ENCODE assay signal across 14 cellular contexts in genomic region chr4:17580969-17581368, GRCh38. TPM values are rescaled to one million over a fixed set of nuclear protein-coding genes. Genes with fewer than 3 reads are reported as not detected.
A peak's percentile ranks its signal among the peaks of the same experiment; 100 is the strongest.
DNase-seq lines count a peak whose midpoint lies in the region; ATAC-seq, FAIRE-seq and TF ChIP-seq lines count a peak whose summit lies in the region.
"Had no signal": no experiment of that assay in that cellular context is flagged by ENCODE, and none has a peak within 500 bp of the region (broad histone marks: within the 10 kb centered on the region; RNA-seq: fewer than 3 reads in every experiment).

No MANE protein-coding gene starts in this region.

- H3K4me3 ChIP-seq in astrocyte (ENCODE audit: insufficient read depth, low read depth, low read length), result no peak overlapping the region
- no peak overlapping the region for H3K4me3 ChIP-seq in stomach
- H3K4me3 ChIP-seq: GM23248 had no signal

- 69 to 80% (median 70%) methylated on average over 7 of the region's 7 CpGs for whole genome bisulfite sequencing in stomach, 5 donors

- H3K9me3 Mint-ChIP-seq in activated CD8-positive, alpha-beta memory T cell treated with anti-CD3 and anti-CD28 coated beads, Interleukin-2, amount 10 ng/mL, durations not matched to agents 7 days and 5 days (ENCODE audit: low read depth), result no peaks in the 10 kb centered on the region
- no peaks in the 10 kb centered on the region for H3K9me3 Mint-ChIP-seq in astrocyte (ENCODE audit: unreplicated experiment)

- H3K79me2 ChIP-seq in astrocyte (ENCODE audit: insufficient read depth, low read length), result peaks cover 19% of the 10 kb centered on the region

- peak overlapping the region; percentile 40 for H3K27ac Mint-ChIP-seq in activated CD8-positive, alpha-beta memory T cell treated with anti-CD3 and anti-CD28 coated beads, Interleukin-2, amount 10 ng/mL, durations not matched to agents 7 days and 5 days
- no peak overlapping the region for H3K27ac Mint-ChIP-seq in astrocyte (ENCODE audit: unreplicated experiment)

- no peak for FAIRE-seq in astrocyte (lab: Jason Lieb, UNC)

- H3K36me3 ChIP-seq in astrocyte (ENCODE audit: insufficient read depth, low read length) (peaks cover 32% of the 10 kb centered on the region), stomach (peaks cover 43 to 59% (median 58%) of the 10 kb centered on the region in 4 donors)

- H3K36me3 Mint-ChIP-seq in activated CD8-positive, alpha-beta memory T cell treated with anti-CD3 and anti-CD28 coated beads, Interleukin-2, amount 10 ng/mL, durations not matched to agents 7 days and 5 days, result peaks cover 70% of the 10 kb centered on the region
- peaks cover 23% of the 10 kb centered on the region for H3K36me3 Mint-ChIP-seq in astrocyte (ENCODE audit: low read depth, unreplicated experiment)

- H3K27ac ChIP-seq in astrocyte (ENCODE audit: low read depth, low read length) (no peak overlapping the region), stomach (peak overlapping the region in 3 of 5 donors; percentile 15 to 92 (median 44))
- H3K27ac ChIP-seq: GM23248 had no signal

- peaks cover 24% of the 10 kb centered on the region for H4K20me1 ChIP-seq in astrocyte (ENCODE audit: insufficient read depth, low read length)

- no peaks in the 10 kb centered on the region for H3K27me3 ChIP-seq in astrocyte (ENCODE audit: insufficient read depth, low read length)
- no peaks in the 10 kb centered on the region for H3K27me3 ChIP-seq in stomach

- no peak for TF ChIP-seq CTCF in astrocyte (IDR thresholded peaks at IDR 0.05; ENCODE audit: insufficient read depth, low read depth, low read length)
- TF ChIP-seq CTCF in stomach (IDR thresholded peaks at IDR 0.05), result no peak

- no peak overlapping the region for H3K4me3 Mint-ChIP-seq in activated CD8-positive, alpha-beta memory T cell treated with anti-CD3 and anti-CD28 coated beads, Interleukin-2, amount 10 ng/mL, durations not matched to agents 7 days and 5 days
- H3K4me3 Mint-ChIP-seq in astrocyte (ENCODE audit: unreplicated experiment), result no peak overlapping the region

- H3K4me2 ChIP-seq in astrocyte (ENCODE audit: low read length), result peak overlapping the region; percentile 49

- H3K4me1 Mint-ChIP-seq in activated CD8-positive, alpha-beta memory T cell treated with anti-CD3 and anti-CD28 coated beads, Interleukin-2, amount 10 ng/mL, durations not matched to agents 7 days and 5 days, result peaks cover 44% of the 10 kb centered on the region
- H3K4me1 Mint-ChIP-seq in astrocyte (ENCODE audit: low read depth, unreplicated experiment), result peaks cover 14% of the 10 kb centered on the region

- no peaks in the 10 kb centered on the region for H3K9me3 ChIP-seq in astrocyte (ENCODE audit: insufficient read depth, low read depth, low read length)
- H3K9me3 ChIP-seq in stomach, result no peaks in the 10 kb centered on the region

- H3K4me1 ChIP-seq in astrocyte (ENCODE audit: insufficient read depth, low read length), result peaks cover 15% of the 10 kb centered on the region
- H3K4me1 ChIP-seq in stomach, result peaks cover 22 to 40% (median 32%) of the 10 kb centered on the region in 4 donors

- no peak overlapping the region for H2AFZ ChIP-seq in astrocyte (ENCODE audit: low read depth, low read length)
- H2AFZ ChIP-seq: GM23248 had no signal

- CTCF ChIA-PET in activated CD8-positive, alpha-beta memory T cell treated with anti-CD3 and anti-CD28 coated beads, Interleukin-2, amount 10 ng/mL, durations not matched to agents 7 days and 5 days (lab: Charles Lee), result no interaction called here

- no peak overlapping the region for H3K9ac ChIP-seq in astrocyte (ENCODE audit: low read length)
- H3K9ac ChIP-seq: GM23248 had no signal

- intact Hi-C loops in stomach (cut with DNase I; ENCODE audit: low total_unique reads), result loop anchor here (5.0 kb wide), 1 partner anchor 36 kb away; no protein-coding TSS in a partner anchor

- no peak for ATAC-seq in activated CD8-positive, alpha-beta memory T cell treated with anti-CD3 and anti-CD28 coated beads, Interleukin-2, amount 10 ng/mL, durations not matched to agents 7 days and 5 days
- no peak for ATAC-seq in GM21526 (IDR thresholded peaks at IDR 0.05; ENCODE audit: low FRiP score, unreplicated experiment)
- ATAC-seq: GM12878 had no signal

- TF ChIP-seq POLR2A in stomach (IDR thresholded peaks at IDR 0.05), result no peak

- no peak for DNase-seq in activated CD8-positive, alpha-beta memory T cell treated with anti-CD3 and anti-CD28 coated beads, Interleukin-2, amount 10 ng/mL, durations not matched to agents 7 days and 5 days
- DNase-seq in activated CD8-positive, alpha-beta memory T cell treated with anti-CD3 and anti-CD28 coated beads for 24 hours, result no peak
- peak; percentile 86 for DNase-seq in astrocyte (ENCODE audit: low read depth)
- peak; percentile 64 for DNase-seq in glomerular visceral epithelial cell (ENCODE audit: extremely low spot score)
- DNase-seq in stomach, result no peak
- no peak for DNase-seq in NCI-H774 (lab: John Stamatoyannopoulos, UW)
- no peak for DNase-seq in NCI-H1417 (lab: John Stamatoyannopoulos, UW)
- DNase-seq: ACHN, activated gamma-delta T cell treated with Interleukin-2 at 50 U/mL for 16 hours, GM23248, islet precursor cell, NCI-H2171 treated with DMSO at 0.1 percent for 48 hours had no signal

- no peaks in the 10 kb centered on the region for H3K27me3 Mint-ChIP-seq in activated CD8-positive, alpha-beta memory T cell treated with anti-CD3 and anti-CD28 coated beads, Interleukin-2, amount 10 ng/mL, durations not matched to agents 7 days and 5 days
- H3K27me3 Mint-ChIP-seq in astrocyte (ENCODE audit: low read depth, unreplicated experiment), result no peaks in the 10 kb centered on the region

- no peak for TF ChIP-seq EP300 in stomach (IDR thresholded peaks at IDR 0.05)

RNA-seq across cellular contexts. Expression of gene LAP3, which starts 4.0 kb away (rescaled TPM):
- 100 to 1,000 TPM; 198 to 249 TPM for total RNA-seq in activated CD8-positive, alpha-beta memory T cell treated with anti-CD3 and anti-CD28 coated beads, Interleukin-2, amount 10 ng/mL, durations not matched to agents 7 days and 5 days
- total RNA-seq in astrocyte (163 and 176 TPM in 2 replicates), stomach (100 to 1,000 TPM in 3 of 5 donors, 10 to 100 TPM in 2; 83.0 to 152 (median 117) TPM)
- polyA plus RNA-seq in stomach, result 10 to 100 TPM; 46.4 to 47.1 (median 46.6) TPM

RNA-seq across cellular contexts. Expression of gene MED28, which starts 33.5 kb away (rescaled TPM):
- total RNA-seq in activated CD8-positive, alpha-beta memory T cell treated with anti-CD3 and anti-CD28 coated beads, Interleukin-2, amount 10 ng/mL, durations not matched to agents 7 days and 5 days, result 10 to 100 TPM; 53.4 to 56.3 TPM
- total RNA-seq in astrocyte (42.6 and 43.6 TPM in 2 replicates), stomach (10 to 100 TPM; 10.6 to 43.5 (median 17.9) TPM)
- polyA plus RNA-seq in stomach, result 10 to 100 TPM in 2 of 3 donors, 1 to 10 TPM in 1; 6.5 to 15.0 (median 13.0) TPM

Comparison
In these comparisons a context has a peak if more than half of its experiments do, and no peak if none do; other contexts are left out.
1. DNase-seq: peak in astrocyte (single experiment) and glomerular visceral epithelial cell (single experiment); none in activated CD8-positive, alpha-beta memory T cell treated with anti-CD3 and anti-CD28 coated beads, Interleukin-2, amount 10 ng/mL, durations not matched to agents 7 days and 5 days (single experiment), activated CD8-positive, alpha-beta memory T cell treated with anti-CD3 and anti-CD28 coated beads for 24 hours (single experiment), stomach (single experiment), NCI-H774 (single experiment) and NCI-H1417 (0 of 3).